9 cellular contexts compared by ENCODE assay signal in the genomic region with DNA sequence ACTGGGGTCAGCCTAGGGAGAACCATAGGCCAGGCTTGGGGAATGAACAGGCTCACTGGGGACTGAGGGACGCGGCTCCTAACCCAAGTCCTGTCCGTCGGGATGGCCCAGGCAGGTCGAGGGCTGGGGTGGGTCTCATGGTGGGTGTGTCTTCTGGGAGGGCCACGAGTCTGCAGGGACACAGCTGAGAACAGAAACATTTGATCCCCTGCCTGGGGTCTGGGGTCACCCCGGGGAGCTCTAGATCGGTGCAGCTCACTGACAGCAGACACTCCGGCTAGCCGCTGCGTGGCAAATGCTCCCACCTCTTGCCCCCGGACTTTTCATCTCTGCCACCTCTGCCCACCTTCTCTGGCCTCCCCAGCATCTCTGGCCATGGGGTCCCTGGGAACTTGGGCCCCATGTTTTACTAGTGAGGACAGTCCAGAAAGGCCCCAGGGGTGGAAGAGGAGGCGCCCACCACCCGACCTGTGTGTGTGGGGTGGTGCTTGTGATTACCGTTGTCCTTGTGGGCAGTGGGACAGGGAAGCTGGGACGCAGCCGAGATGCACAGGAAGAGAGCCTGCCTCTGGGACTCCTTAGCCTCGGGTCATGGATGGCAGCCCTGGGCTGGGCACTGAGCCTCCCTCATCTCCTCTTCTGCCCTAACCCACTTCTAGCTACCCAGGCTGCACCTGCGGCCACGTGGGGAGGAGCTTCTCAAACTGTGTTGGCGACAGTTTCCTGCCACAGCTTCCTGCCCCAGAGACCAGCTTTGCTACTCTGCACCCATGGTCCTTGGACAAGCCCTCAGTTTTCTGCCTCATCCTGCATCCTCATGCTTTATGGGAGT. TPM values are rescaled to one million over a fixed set of nuclear protein-coding genes. Genes with fewer than 3 reads are reported as not detected.
A peak's percentile ranks its signal among the peaks of the same experiment; 100 is the strongest.
DNase-seq lines count a peak whose midpoint lies in the region; ATAC-seq and TF ChIP-seq lines count a peak whose summit lies in the region.
"Had no signal": no experiment of that assay in that cellular context is flagged by ENCODE, and none has a peak within 500 bp of the region (broad histone marks: within the 10 kb centered on the region; RNA-seq: fewer than 3 reads in every experiment).

No MANE protein-coding gene starts in this region.

- TF ChIP-seq EP300 in stomach (IDR thresholded peaks at IDR 0.05), result no peak

- no peaks in the 10 kb centered on the region for H3K36me3 ChIP-seq in stomach

- no peak overlapping the region for H3K27ac ChIP-seq in stomach

- 66 to 81% (median 74%) methylated on average over 18 to 21 of the region's 21 CpGs for whole genome bisulfite sequencing in stomach, 5 donors

- peaks cover 87 to 98% of the 10 kb centered on the region in 2 donors for H3K4me1 Mint-ChIP-seq in immature natural killer cell

- intact Hi-C loops in Right ventricle myocardium inferior (cut with DNase I) (no loop called here), Right ventricle myocardium superior (cut with DNase I) (no loop called here), stomach (cut with DNase I; ENCODE audit: low total_unique reads) (no loop called here)

- TF ChIP-seq CTCF in stomach (IDR thresholded peaks at IDR 0.05), result no peak

- no peaks in the 10 kb centered on the region for H3K9me3 Mint-ChIP-seq in immature natural killer cell

- ATAC-seq in Right ventricle myocardium inferior (no peak), Right ventricle myocardium superior (ENCODE audit: poor library complexity) (no peak)
- ATAC-seq: Panc1 had no signal

- no peaks in the 10 kb centered on the region for H3K4me1 ChIP-seq in stomach

- H3K27me3 ChIP-seq in stomach, result no peaks in the 10 kb centered on the region

- no peaks in the 10 kb centered on the region for H3K9me3 ChIP-seq in stomach

- no peak overlapping the region for H3K4me3 ChIP-seq in stomach

- no peak for TF ChIP-seq POLR2A in stomach (IDR thresholded peaks at IDR 0.05)

- peak overlapping the region; percentile 96 to 100 (median 98) for H3K27ac Mint-ChIP-seq in immature natural killer cell

- DNase-seq in Right ventricle myocardium inferior (ENCODE audit: missing footprints) (peak; percentile 18), Right ventricle myocardium superior (no peak), immature natural killer cell (peak; percentile 82 to 86 (median 82)), stomach (peak; percentile 39), SK-N-DZ (ENCODE audit: low spot score) (no peak), pons (ENCODE audit: low spot score) (no peak), kidney glomerular epithelial cell (lab: John Stamatoyannopoulos, UW) (no peak)
- DNase-seq in activated CD4-positive, alpha-beta T cell treated with anti-CD3 and anti-CD28 coated beads for 24 hours (ENCODE audit: low read depth in 2 of 2), result peak; percentile 43 to 61

- peaks cover 47 to 66% (median 53%) of the 10 kb centered on the region in 3 donors for H3K36me3 Mint-ChIP-seq in immature natural killer cell

- H3K4me3 Mint-ChIP-seq in immature natural killer cell, result peak overlapping the region; percentile 92 to 99 (median 98)

- H3K27me3 Mint-ChIP-seq in immature natural killer cell (ENCODE audit: low read depth in 3 of 3), result peaks cover 10 to 28% (median 22%) of the 10 kb centered on the region in 3 donors

RNA-seq across cellular contexts. Expression of gene ZAP70, which starts 4.9 kb away (rescaled TPM):
- 1.6 TPM for total RNA-seq in Right ventricle myocardium inferior
- 0.70 TPM for total RNA-seq in Right ventricle myocardium superior
- polyA plus RNA-seq in immature natural killer cell, result 100 to 1,000 TPM; 219 to 329 (median 246) TPM
- 10 to 100 TPM in 3 of 5 donors, 1 to 10 TPM in 2; 3.3 to 78.2 (median 19.2) TPM for total RNA-seq in stomach
- polyA plus RNA-seq in stomach, result 1 to 10 TPM; 1.1 to 2.8 (median 2.1) TPM
- 3.5 and 7.8 TPM in 2 replicates for polyA plus RNA-seq in SK-N-DZ (2014; cell fraction: cytosol; rRNA removed)
- polyA plus RNA-seq in SK-N-DZ (2014; cell fraction: nucleus; rRNA removed), result 30.0 and 44.7 TPM in 2 replicates

RNA-seq across cellular contexts. Expression of gene C2orf92, which starts 48.8 kb away (rescaled TPM):
- total RNA-seq in Right ventricle myocardium inferior (1.1 TPM), Right ventricle myocardium superior (1.2 TPM), stomach (10 to 100 TPM in 2 of 5 donors, 1 to 10 TPM in 1, not detected in 2; 2.3 to 35.3 (median 15.2) TPM)
- polyA plus RNA-seq in immature natural killer cell (under 1 TPM in 1 of 3 donors, not detected in 2; 0.37 TPM), stomach (1 to 10 TPM; 3.1 to 7.8 (median 4.2) TPM)
- 1.0 and 1.6 TPM in 2 replicates for polyA plus RNA-seq in SK-N-DZ (2014; cell fraction: cytosol; rRNA removed)
- 4.5 and 15.1 TPM in 2 replicates for polyA plus RNA-seq in SK-N-DZ (2014; cell fraction: nucleus; rRNA removed)

RNA-seq across cellular contexts. Expression of gene ACTR1B, which starts 54.4 kb away (rescaled TPM):
- 60.3 TPM for total RNA-seq in Right ventricle myocardium inferior
- 54.5 TPM for total RNA-seq in Right ventricle myocardium superior
- 10 to 100 TPM; 15.3 to 19.3 (median 17.3) TPM for polyA plus RNA-seq in immature natural killer cell
- total RNA-seq in stomach, result 10 to 100 TPM; 47.5 to 92.1 (median 53.4) TPM
- polyA plus RNA-seq in stomach, result 10 to 100 TPM; 56.2 to 60.3 (median 57.3) TPM
- 80.4 and 85.8 TPM in 2 replicates for polyA plus RNA-seq in SK-N-DZ (2014; cell fraction: cytosol; rRNA removed)
- polyA plus RNA-seq in SK-N-DZ (2014; cell fraction: nucleus; rRNA removed), result 228 and 251 TPM in 2 replicates

Comparison
In these comparisons a context has a peak if more than half of its experiments do, and no peak if none do; other contexts are left out.
1. DNase-seq: peak in Right ventricle myocardium inferior (single experiment), activated CD4-positive, alpha-beta T cell treated with anti-CD3 and anti-CD28 coated beads for 24 hours (2 of 2), immature natural killer cell (3 of 3) and stomach (single experiment); none in Right ventricle myocardium superior (single experiment), SK-N-DZ (single experiment), pons (single experiment) and kidney glomerular epithelial cell (single experiment).